Comparison of ENCODE assay signal across 1 cellular context in the genomic region with DNA sequence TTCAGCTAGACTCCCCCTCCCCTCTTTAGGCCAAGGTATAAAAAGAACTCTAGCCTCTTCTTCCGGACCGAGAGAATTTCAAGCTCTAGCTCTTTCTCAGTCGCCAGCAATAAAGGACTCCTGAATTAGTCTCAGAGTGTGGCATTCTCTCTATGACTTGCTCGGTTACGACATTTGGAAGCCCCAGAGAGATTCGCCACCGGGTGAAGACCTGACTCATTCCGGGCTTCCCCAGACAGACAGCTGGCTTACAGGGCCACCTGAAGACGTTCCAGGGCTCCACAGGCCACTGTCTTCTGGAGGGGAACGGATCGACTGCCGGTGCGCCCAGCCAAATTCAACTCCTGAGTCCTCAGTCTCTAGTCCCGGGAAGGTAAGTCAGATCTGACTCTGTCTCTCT.
TF ChIP-seq lines count a peak whose summit lies in the region.

A gene (plus strand): TSS at position 234 of the 400 bp plus-strand sequence. CDS start 15,510 bp downstream, outside the sequence.

TF ChIP-seq in GM12878, 131 proteins besides CTCF, POLR2A, EP300 and RAD21 (continued from another document):
- TF ChIP-seq, protein P1, sequence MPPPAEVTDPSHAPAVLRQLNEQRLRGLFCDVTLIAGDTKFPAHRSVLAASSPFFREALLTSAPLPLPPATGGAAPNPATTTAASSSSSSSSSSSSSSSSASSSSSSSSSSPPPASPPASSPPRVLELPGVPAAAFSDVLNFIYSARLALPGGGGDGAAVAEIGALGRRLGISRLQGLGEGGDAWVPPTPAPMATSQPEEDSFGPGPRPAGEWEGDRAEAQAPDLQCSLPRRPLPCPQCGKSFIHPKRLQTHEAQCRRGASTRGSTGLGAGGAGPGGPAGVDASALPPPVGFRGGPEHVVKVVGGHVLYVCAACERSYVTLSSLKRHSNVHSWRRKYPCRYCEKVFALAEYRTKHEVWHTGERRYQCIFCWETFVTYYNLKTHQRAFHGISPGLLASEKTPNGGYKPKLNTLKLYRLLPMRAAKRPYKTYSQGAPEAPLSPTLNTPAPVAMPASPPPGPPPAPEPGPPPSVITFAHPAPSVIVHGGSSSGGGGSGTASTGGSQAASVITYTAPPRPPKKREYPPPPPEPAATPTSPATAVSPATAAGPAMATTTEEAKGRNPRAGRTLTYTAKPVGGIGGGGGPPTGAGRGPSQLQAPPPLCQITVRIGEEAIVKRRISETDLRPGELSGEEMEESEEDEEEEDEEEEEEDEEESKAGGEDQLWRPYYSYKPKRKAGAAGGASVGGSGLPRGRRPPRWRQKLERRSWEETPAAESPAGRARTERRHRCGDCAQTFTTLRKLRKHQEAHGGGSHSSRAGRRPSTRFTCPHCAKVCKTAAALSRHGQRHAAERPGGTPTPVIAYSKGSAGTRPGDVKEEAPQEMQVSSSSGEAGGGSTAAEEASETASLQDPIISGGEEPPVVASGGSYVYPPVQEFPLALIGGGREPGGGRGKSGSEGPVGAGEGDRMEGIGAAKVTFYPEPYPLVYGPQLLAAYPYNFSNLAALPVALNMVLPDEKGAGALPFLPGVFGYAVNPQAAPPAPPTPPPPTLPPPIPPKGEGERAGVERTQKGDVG (CRISPR knock-in tag; IDR thresholded peaks at IDR 0.05): no peak
- TF ChIP-seq GABPA (IDR thresholded peaks at IDR 0.05; ENCODE audit: low read depth): peak; percentile 55; the same call in 1 of the 2 replicates
- TF ChIP-seq, protein P2, sequence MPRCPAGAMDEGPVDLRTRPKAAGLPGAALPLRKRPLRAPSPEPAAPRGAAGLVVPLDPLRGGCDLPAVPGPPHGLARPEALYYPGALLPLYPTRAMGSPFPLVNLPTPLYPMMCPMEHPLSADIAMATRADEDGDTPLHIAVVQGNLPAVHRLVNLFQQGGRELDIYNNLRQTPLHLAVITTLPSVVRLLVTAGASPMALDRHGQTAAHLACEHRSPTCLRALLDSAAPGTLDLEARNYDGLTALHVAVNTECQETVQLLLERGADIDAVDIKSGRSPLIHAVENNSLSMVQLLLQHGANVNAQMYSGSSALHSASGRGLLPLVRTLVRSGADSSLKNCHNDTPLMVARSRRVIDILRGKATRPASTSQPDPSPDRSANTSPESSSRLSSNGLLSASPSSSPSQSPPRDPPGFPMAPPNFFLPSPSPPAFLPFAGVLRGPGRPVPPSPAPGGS (IDR thresholded peaks at IDR 0.05; ENCODE audit: borderline replicate concordance, insufficient read depth, low read depth, low read length, poor library complexity, severe bottlenecking): peak; percentile 43
- 0 out of 2 replicates have a peak, but pooled peaks have one; percentile 38 for TF ChIP-seq NR2F1 (conservative IDR thresholded peaks at IDR 0.05)
- peak; percentile 88; the same call in 1 of the 2 replicates for TF ChIP-seq TCF3 (IDR thresholded peaks at IDR 0.05; ENCODE audit: borderline replicate concordance, insufficient read depth, low read depth, low read length)
- peak; percentile 35; the same call in 1 of the 2 replicates for TF ChIP-seq PML (IDR thresholded peaks at IDR 0.05; ENCODE audit: low read length)
- TF ChIP-seq, protein P3, sequence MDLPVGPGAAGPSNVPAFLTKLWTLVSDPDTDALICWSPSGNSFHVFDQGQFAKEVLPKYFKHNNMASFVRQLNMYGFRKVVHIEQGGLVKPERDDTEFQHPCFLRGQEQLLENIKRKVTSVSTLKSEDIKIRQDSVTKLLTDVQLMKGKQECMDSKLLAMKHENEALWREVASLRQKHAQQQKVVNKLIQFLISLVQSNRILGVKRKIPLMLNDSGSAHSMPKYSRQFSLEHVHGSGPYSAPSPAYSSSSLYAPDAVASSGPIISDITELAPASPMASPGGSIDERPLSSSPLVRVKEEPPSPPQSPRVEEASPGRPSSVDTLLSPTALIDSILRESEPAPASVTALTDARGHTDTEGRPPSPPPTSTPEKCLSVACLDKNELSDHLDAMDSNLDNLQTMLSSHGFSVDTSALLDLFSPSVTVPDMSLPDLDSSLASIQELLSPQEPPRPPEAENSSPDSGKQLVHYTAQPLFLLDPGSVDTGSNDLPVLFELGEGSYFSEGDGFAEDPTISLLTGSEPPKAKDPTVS (IDR thresholded peaks at IDR 0.05; ENCODE audit: low read depth, low read length): no peak
- TF ChIP-seq STAT3 (IDR thresholded peaks at IDR 0.05; ENCODE audit: low read depth, low read length): no peak
- 0 out of 2 replicates have a peak, but pooled peaks have one; percentile 53 for TF ChIP-seq CBX5 (IDR thresholded peaks at IDR 0.05; ENCODE audit: low read depth)
- TF ChIP-seq ZNF24 (IDR thresholded peaks at IDR 0.05): 0 out of 2 replicates have a peak, but pooled peaks have one; percentile 18
- peak; percentile 73 for TF ChIP-seq IKZF1 (conservative IDR thresholded peaks at IDR 0.05)
- TF ChIP-seq BCL11A (IDR thresholded peaks at IDR 0.05; ENCODE audit: low read depth, low read length): peak; percentile 75; the same call in 1 of the 2 replicates
- peak; percentile 60; the same call in 1 of the 2 replicates for TF ChIP-seq TBL1XR1 (IDR thresholded peaks at IDR 0.05; ENCODE audit: low read depth, low read length)
- TF ChIP-seq MTA3 (IDR thresholded peaks at IDR 0.05; ENCODE audit: borderline replicate concordance, low read length): peak; percentile 34; the same call in 1 of the 2 replicates
- TF ChIP-seq CREM (IDR thresholded peaks at IDR 0.05; ENCODE audit: low read depth): peak; percentile 86
- TF ChIP-seq KAT2A (conservative IDR thresholded peaks at IDR 0.05; ENCODE audit: control insufficient read depth, low read depth, low read length): no peak
- no peak for TF ChIP-seq ZNF207 (IDR thresholded peaks at IDR 0.05; ENCODE audit: borderline replicate concordance)
- TF ChIP-seq, protein P4, sequence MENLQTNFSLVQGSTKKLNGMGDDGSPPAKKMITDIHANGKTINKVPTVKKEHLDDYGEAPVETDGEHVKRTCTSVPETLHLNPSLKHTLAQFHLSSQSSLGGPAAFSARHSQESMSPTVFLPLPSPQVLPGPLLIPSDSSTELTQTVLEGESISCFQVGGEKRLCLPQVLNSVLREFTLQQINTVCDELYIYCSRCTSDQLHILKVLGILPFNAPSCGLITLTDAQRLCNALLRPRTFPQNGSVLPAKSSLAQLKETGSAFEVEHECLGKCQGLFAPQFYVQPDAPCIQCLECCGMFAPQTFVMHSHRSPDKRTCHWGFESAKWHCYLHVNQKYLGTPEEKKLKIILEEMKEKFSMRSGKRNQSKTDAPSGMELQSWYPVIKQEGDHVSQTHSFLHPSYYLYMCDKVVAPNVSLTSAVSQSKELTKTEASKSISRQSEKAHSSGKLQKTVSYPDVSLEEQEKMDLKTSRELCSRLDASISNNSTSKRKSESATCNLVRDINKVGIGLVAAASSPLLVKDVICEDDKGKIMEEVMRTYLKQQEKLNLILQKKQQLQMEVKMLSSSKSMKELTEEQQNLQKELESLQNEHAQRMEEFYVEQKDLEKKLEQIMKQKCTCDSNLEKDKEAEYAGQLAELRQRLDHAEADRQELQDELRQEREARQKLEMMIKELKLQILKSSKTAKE (IDR thresholded peaks at IDR 0.05; ENCODE audit: low read depth, poor library complexity, severe bottlenecking): peak; percentile 84
- TF ChIP-seq SRF (IDR thresholded peaks at IDR 0.05; ENCODE audit: low read depth in 2 of 2, low read length in 2 of 2): 0 out of 4 replicates have a peak, but pooled peaks of 1 of the 2 experiments have one; percentile 53
- TF ChIP-seq, protein P5, sequence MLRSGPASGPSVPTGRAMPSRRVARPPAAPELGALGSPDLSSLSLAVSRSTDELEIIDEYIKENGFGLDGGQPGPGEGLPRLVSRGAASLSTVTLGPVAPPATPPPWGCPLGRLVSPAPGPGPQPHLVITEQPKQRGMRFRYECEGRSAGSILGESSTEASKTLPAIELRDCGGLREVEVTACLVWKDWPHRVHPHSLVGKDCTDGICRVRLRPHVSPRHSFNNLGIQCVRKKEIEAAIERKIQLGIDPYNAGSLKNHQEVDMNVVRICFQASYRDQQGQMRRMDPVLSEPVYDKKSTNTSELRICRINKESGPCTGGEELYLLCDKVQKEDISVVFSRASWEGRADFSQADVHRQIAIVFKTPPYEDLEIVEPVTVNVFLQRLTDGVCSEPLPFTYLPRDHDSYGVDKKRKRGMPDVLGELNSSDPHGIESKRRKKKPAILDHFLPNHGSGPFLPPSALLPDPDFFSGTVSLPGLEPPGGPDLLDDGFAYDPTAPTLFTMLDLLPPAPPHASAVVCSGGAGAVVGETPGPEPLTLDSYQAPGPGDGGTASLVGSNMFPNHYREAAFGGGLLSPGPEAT (IDR thresholded peaks at IDR 0.05; ENCODE audit: low read depth): no peak
- peak in 1 of 2 experiments; percentile 58; a peak in 1 of 4 replicates for TF ChIP-seq ETV6 (conservative IDR thresholded peaks at IDR 0.05 in 1 of 2, IDR thresholded peaks at IDR 0.05 in 1 of 2; ENCODE audit: borderline replicate concordance in 1 of 2, low read depth in 1 of 2)
- peak; percentile 67 for TF ChIP-seq RUNX3 (IDR thresholded peaks at IDR 0.05; ENCODE audit: low read length)
- TF ChIP-seq ZBED1 (IDR thresholded peaks at IDR 0.05; ENCODE audit: borderline replicate concordance): 0 out of 2 replicates have a peak, but pooled peaks have one; percentile 53
- peak; percentile 32; the same call in 1 of the 2 replicates for TF ChIP-seq CBFB (IDR thresholded peaks at IDR 0.05; ENCODE audit: low read depth)
- TF ChIP-seq, protein P6, sequence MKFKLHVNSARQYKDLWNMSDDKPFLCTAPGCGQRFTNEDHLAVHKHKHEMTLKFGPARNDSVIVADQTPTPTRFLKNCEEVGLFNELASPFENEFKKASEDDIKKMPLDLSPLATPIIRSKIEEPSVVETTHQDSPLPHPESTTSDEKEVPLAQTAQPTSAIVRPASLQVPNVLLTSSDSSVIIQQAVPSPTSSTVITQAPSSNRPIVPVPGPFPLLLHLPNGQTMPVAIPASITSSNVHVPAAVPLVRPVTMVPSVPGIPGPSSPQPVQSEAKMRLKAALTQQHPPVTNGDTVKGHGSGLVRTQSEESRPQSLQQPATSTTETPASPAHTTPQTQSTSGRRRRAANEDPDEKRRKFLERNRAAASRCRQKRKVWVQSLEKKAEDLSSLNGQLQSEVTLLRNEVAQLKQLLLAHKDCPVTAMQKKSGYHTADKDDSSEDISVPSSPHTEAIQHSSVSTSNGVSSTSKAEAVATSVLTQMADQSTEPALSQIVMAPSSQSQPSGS (IDR thresholded peaks at IDR 0.05; ENCODE audit: low read length): peak; percentile 92
- no peak for TF ChIP-seq EGR1 (IDR thresholded peaks at IDR 0.05; ENCODE audit: borderline replicate concordance in 1 of 2, low read depth in 2 of 2, low read length in 2 of 2)
- TF ChIP-seq DPF2 (IDR thresholded peaks at IDR 0.05): peak; percentile 84
- peak; percentile 84 for TF ChIP-seq IRF4 (IDR thresholded peaks at IDR 0.05; ENCODE audit: low read depth, low read length)
- peak; percentile 13 for TF ChIP-seq SP1 (IDR thresholded peaks at IDR 0.05; ENCODE audit: low read depth, low read length)
- TF ChIP-seq TCF7 (IDR thresholded peaks at IDR 0.05; ENCODE audit: borderline replicate concordance): peak; percentile 52; the same call in 1 of the 2 replicates
- peak; percentile 45; the same call in 1 of the 2 replicates for TF ChIP-seq JUND (IDR thresholded peaks at IDR 0.05; ENCODE audit: low read depth, low read length)
- TF ChIP-seq CREB1 (IDR thresholded peaks at IDR 0.05; ENCODE audit: low read depth): peak; percentile 72
- TF ChIP-seq MEF2B (IDR thresholded peaks at IDR 0.05; ENCODE audit: partially characterized antibody, poor library complexity, severe bottlenecking): peak; percentile 59
- peak; percentile 90 for TF ChIP-seq NFIC (IDR thresholded peaks at IDR 0.05; ENCODE audit: low read depth, low read length)
- TF ChIP-seq NBN (IDR thresholded peaks at IDR 0.05): 0 out of 2 replicates have a peak, but pooled peaks have one; percentile 45
- peak; percentile 58 to 76; a peak in 3 of 4 replicates for TF ChIP-seq IKZF2 (IDR thresholded peaks at IDR 0.05)
- peak; percentile 66; the same call in 1 of the 2 replicates for TF ChIP-seq BACH1 (IDR thresholded peaks at IDR 0.05; ENCODE audit: borderline replicate concordance)
- peak; percentile 30; the same call in 1 of the 2 replicates for TF ChIP-seq YY1 (IDR thresholded peaks at IDR 0.05; ENCODE audit: low read depth, low read length)
- TF ChIP-seq BHLHE40 (IDR thresholded peaks at IDR 0.05; ENCODE audit: borderline replicate concordance in 1 of 2, low read depth in 2 of 2, low read length in 1 of 2): peak in 1 of 2 experiments; percentile 41; a peak in 1 of 4 replicates
